21 cellular contexts compared by ENCODE assay signal in genomic region chr1:164475834-164476233, GRCh38.
DNase-seq lines count a peak whose midpoint lies in the region; ATAC-seq and TF ChIP-seq lines count a peak whose summit lies in the region.
"Had no signal": no experiment of that assay in that cellular context is flagged by ENCODE, and none has a peak within 500 bp of the region (broad histone marks: within the 10 kb centered on the region; RNA-seq: fewer than 3 reads in every experiment).

No MANE protein-coding gene starts in this region.

- peaks cover 0 to 6% of the 10 kb centered on the region in 2 donors for H3K4me1 ChIP-seq in gastrocnemius medialis
- H3K4me1 ChIP-seq: A549 had no signal

- H3K4me3 ChIP-seq in gastrocnemius medialis = no peak overlapping the region
- H3K4me3 ChIP-seq: A549, GM23248 had no signal

- H3K27ac ChIP-seq in gastrocnemius medialis = no peak overlapping the region
- H3K27ac ChIP-seq: A549, GM23248 had no signal

- no peaks in the 10 kb centered on the region for H3K9me3 ChIP-seq in gastrocnemius medialis
- H3K9me3 ChIP-seq: A549, Caco-2 had no signal

- TF ChIP-seq CTCF in gastrocnemius medialis (IDR thresholded peaks at IDR 0.05 in 4 of 5, conservative IDR thresholded peaks at IDR 0.05 in 1 of 5) = no peak

- intact Hi-C loops in left ventricle myocardium superior (cut with micrococcal nuclease) (no loop called here), left cardiac atrium (cut with DNase I) (no loop called here), gastrocnemius medialis (cut with DNase I; ENCODE audit: low total_unique reads) (loop anchor here (1.0 kb wide), 1 partner anchor 31 kb away; no protein-coding TSS in a partner anchor)

- TF ChIP-seq POLR2A in gastrocnemius medialis (IDR thresholded peaks at IDR 0.05) = no peak

- in situ Hi-C loops in gastrocnemius medialis (cut with MboI; ENCODE audit: low sequenced_read_pairs in 4 of 4) = no loop called here

- DNase-seq in left ventricle myocardium superior (no peak), left cardiac atrium (no peak), NCI-H69 (lab: John Stamatoyannopoulos, UW) (peak; percentile 13), islet precursor cell (peak; percentile 63), gastrocnemius medialis (no peak)
- DNase-seq: 8988T; ACHN; AML-193; C1 segment of cervical spinal cord; Caco-2; CD4-positive, CD25-positive, alpha-beta regulatory T cell; CD8-positive, alpha-beta T cell; DMS153; DND-41; EL; GM23248; H9 had no signal

- no peaks in the 10 kb centered on the region for H3K36me3 ChIP-seq in gastrocnemius medialis

- ATAC-seq in left ventricle myocardium superior (peak; percentile 11), left cardiac atrium (no peak), GM19328 (IDR thresholded peaks at IDR 0.05; ENCODE audit: unreplicated experiment) (no peak), HG03439 (IDR thresholded peaks at IDR 0.05; ENCODE audit: unreplicated experiment) (no peak), gastrocnemius medialis (no peak)
- ATAC-seq: A549; CD8-positive, alpha-beta T cell; HCT116 had no signal

- H3K27me3 ChIP-seq in gastrocnemius medialis = no peaks in the 10 kb centered on the region

Comparison
In these comparisons a context has a peak if more than half of its experiments do, and no peak if none do; other contexts are left out.
1. DNase-seq: peak in NCI-H69 (single experiment) and islet precursor cell (single experiment); none in left ventricle myocardium superior (single experiment), left cardiac atrium (single experiment) and gastrocnemius medialis (0 of 2).